In genomic region chr16:75099738-75100615, GRCh38 we compare ENCODE assay signal across 8 cellular contexts. TPM values are rescaled to one million over a fixed set of nuclear protein-coding genes. Genes with fewer than 3 reads are reported as not detected.
DNase-seq lines count a peak whose midpoint lies in the region; ATAC-seq, FAIRE-seq and TF ChIP-seq lines count a peak whose summit lies in the region.

No MANE protein-coding gene starts in this region.

- no peaks in the 10 kb centered on the region for H3K27me3 ChIP-seq in keratinocyte (ENCODE audit: control insufficient read depth, extremely low read depth, insufficient read depth, low read length)
- H3K27me3 ChIP-seq in BE2C: no peaks in the 10 kb centered on the region

- peak; percentile 49 for FAIRE-seq in keratinocyte (lab: Jason Lieb, UNC)

- no peak overlapping the region for H3K27ac ChIP-seq in keratinocyte (ENCODE audit: control insufficient read depth, insufficient read depth, low read length)
- H3K27ac ChIP-seq in urinary bladder (ENCODE audit: low read depth): peak overlapping the region; percentile 51

- no peaks in the 10 kb centered on the region for H3K79me2 ChIP-seq in keratinocyte (ENCODE audit: control insufficient read depth, insufficient read depth, low read length)

- H3K36me3 ChIP-seq in keratinocyte (ENCODE audit: control insufficient read depth in 2 of 2, extremely low read depth in 1 of 2, insufficient read depth in 2 of 2, low read length in 2 of 2): peaks cover 1 to 7% of the 10 kb centered on the region in 2 experiments
- no peaks in the 10 kb centered on the region for H3K36me3 ChIP-seq in urinary bladder (ENCODE audit: insufficient read depth)
- H3K36me3 ChIP-seq in BE2C: no peaks in the 10 kb centered on the region; the same call in 1 of the 2 replicates

- TF ChIP-seq CTCF in keratinocyte (optimal IDR thresholded peaks at IDR 0.05 in 1 of 3, IDR thresholded peaks at IDR 0.05 in 1 of 3, conservative IDR thresholded peaks at IDR 0.05 in 1 of 3; ENCODE audit: extremely low read depth in 1 of 3, insufficient read depth in 2 of 3, low read length in 3 of 3) (no peak), BE2C (IDR thresholded peaks at IDR 0.05; ENCODE audit: low read depth, low read length) (no peak)

- H4K20me1 ChIP-seq in keratinocyte (ENCODE audit: control insufficient read depth, extremely low read depth, insufficient read depth, low read length): no peaks in the 10 kb centered on the region

- no peak overlapping the region for H2AFZ ChIP-seq in keratinocyte (ENCODE audit: control insufficient read depth, low read length)

- WGBS in urinary bladder: 80% methylated on average over 16 of the region's 16 CpGs

- H3K9me3 ChIP-seq in keratinocyte (ENCODE audit: control insufficient read depth, low read depth, low read length) (no peaks in the 10 kb centered on the region), BE2C (no peaks in the 10 kb centered on the region)

- peaks cover 12% of the 10 kb centered on the region for H3K9me1 ChIP-seq in keratinocyte (ENCODE audit: control insufficient read depth, extremely low read depth, insufficient read depth, low read length)

- DNase-seq in GF-D8 (lab: John Stamatoyannopoulos, UW): peak; percentile 74
- peak; percentile 84 for DNase-seq in UCSD-AML1 (lab: John Stamatoyannopoulos, UW; ENCODE audit: unreplicated experiment)
- DNase-seq in keratinocyte (ENCODE audit: low read depth, low spot score): no peak
- DNase-seq in BE2C: no peak
- DNase-seq in ecto neural progenitor cell (ENCODE audit: low spot score): no peak

- no peak overlapping the region for H3K4me2 ChIP-seq in keratinocyte (ENCODE audit: control insufficient read depth, extremely low read depth, insufficient read depth, low read depth, low read length)

- H3K9ac ChIP-seq in keratinocyte (ENCODE audit: control insufficient read depth, extremely low read depth, insufficient read depth, low read length): no peak overlapping the region

- H3K4me1 ChIP-seq in keratinocyte (ENCODE audit: control insufficient read depth, extremely low read depth, insufficient read depth, low read length) (peaks cover 38% of the 10 kb centered on the region), urinary bladder (ENCODE audit: insufficient read depth) (no peaks in the 10 kb centered on the region), BE2C (peaks cover 17% of the 10 kb centered on the region)

- dilution Hi-C loops in keratinocyte (cut with MboI; ENCODE audit: extremely low pct_ligation_motif_present, low sequenced_read_pairs): no loop called here

- H3K4me3 ChIP-seq in keratinocyte (ENCODE audit: control insufficient read depth in 2 of 3, extremely low read depth in 1 of 3, insufficient read depth in 2 of 3, low read depth in 1 of 3, low read length in 3 of 3) (no peak overlapping the region), urinary bladder (ENCODE audit: low read depth, low read length) (no peak overlapping the region), BE2C (ENCODE audit: low read depth, low read length) (no peak overlapping the region)

- peak; percentile 76 for ATAC-seq in HG02678 (IDR thresholded peaks at IDR 0.05; ENCODE audit: unreplicated experiment)
- ATAC-seq in HG02588 (IDR thresholded peaks at IDR 0.05; ENCODE audit: unreplicated experiment): no peak

RNA-seq across cellular contexts. Expression of gene LDHD, which starts 16.6 kb away (rescaled TPM):
- polyA plus RNA-seq in keratinocyte (0.34 to 0.62 TPM (median 0.52 TPM) in 3 replicates), urinary bladder (4.6 TPM)
- polyA plus RNA-seq in keratinocyte (2011; ENCODE audit: low read depth): not detected
- 0.15 and 0.26 TPM in 2 replicates for polyA plus RNA-seq in keratinocyte (2011; cell fraction: cytosol; rRNA removed)
- 0.43 and 0.72 TPM in 2 replicates for polyA plus RNA-seq in keratinocyte (2011; cell fraction: nucleus; rRNA removed)
- polyA plus RNA-seq in keratinocyte (2012; ENCODE audit: low replicate concordance): 0.14 and 0.87 TPM in 2 replicates
- polyA minus RNA-seq in keratinocyte: 0.13 to 0.20 TPM in 2 of 3 replicates, not detected in the other
- polyA minus RNA-seq in keratinocyte (2011; cell fraction: cytosol; rRNA and poly(A)+ RNA removed): 2.5 TPM
- 0.47 and 0.74 TPM in 2 replicates for polyA minus RNA-seq in keratinocyte (2011; cell fraction: nucleus; rRNA and poly(A)+ RNA removed)
- total RNA-seq in urinary bladder: 1.5 TPM
- 0.22 TPM for polyA plus RNA-seq in BE2C (2012; ENCODE audit: insufficient read depth, insufficient read length, low read depth)

RNA-seq across cellular contexts. Expression of gene ZFP1, which starts 48.3 kb away (rescaled TPM):
- polyA plus RNA-seq in keratinocyte: 4.7 to 8.6 TPM (median 6.7 TPM) in 3 replicates
- polyA plus RNA-seq in keratinocyte (2011; ENCODE audit: low read depth): 3.4 TPM
- polyA plus RNA-seq in keratinocyte (2011; cell fraction: cytosol; rRNA removed): 3.6 and 6.3 TPM in 2 replicates
- 5.0 and 5.4 TPM in 2 replicates for polyA plus RNA-seq in keratinocyte (2011; cell fraction: nucleus; rRNA removed)
- polyA plus RNA-seq in keratinocyte (2012; ENCODE audit: low replicate concordance): 3.0 and 6.5 TPM in 2 replicates
- 3.5 to 7.3 TPM (median 4.5 TPM) in 3 replicates for polyA minus RNA-seq in keratinocyte
- polyA minus RNA-seq in keratinocyte (2011; cell fraction: cytosol; rRNA and poly(A)+ RNA removed): 15.5 TPM
- polyA minus RNA-seq in keratinocyte (2011; cell fraction: nucleus; rRNA and poly(A)+ RNA removed): 5.4 and 9.1 TPM in 2 replicates
- 34.0 TPM for total RNA-seq in urinary bladder
- 10.6 TPM for polyA plus RNA-seq in urinary bladder
- polyA plus RNA-seq in BE2C (2012; ENCODE audit: insufficient read depth, insufficient read length, low read depth): 34.8 TPM

Comparison
In these comparisons a context has a peak if more than half of its experiments do, and no peak if none do; other contexts are left out.
1. DNase-seq: peak in GF-D8 (single experiment) and UCSD-AML1 (single experiment); none in keratinocyte (single experiment), BE2C (single experiment) and ecto neural progenitor cell (single experiment).